Comparison of ENCODE assay signal across 33 cellular contexts in the genomic region with DNA sequence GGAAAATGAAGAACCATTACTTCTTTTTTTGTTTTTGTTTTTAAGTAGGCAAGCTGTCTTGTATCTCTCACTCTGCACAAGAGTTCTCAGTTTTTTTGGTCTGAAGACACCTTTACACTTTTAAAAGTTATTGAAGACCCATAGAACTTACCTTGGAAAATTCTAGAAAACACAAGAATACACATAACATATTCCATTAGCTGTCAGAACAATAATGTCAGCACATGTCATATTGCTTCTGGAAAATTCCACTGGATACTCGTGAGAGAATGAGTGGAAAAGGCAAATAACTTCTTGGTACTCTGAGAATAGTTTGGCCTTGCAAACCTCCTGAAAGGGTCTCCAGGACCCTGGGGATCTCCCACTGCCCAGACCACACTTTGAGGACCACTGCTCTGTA.
"Had no signal": no experiment of that assay in that cellular context is flagged by ENCODE, and none has a peak within 500 bp of the region (broad histone marks: within the 10 kb centered on the region; RNA-seq: fewer than 3 reads in every experiment).

No MANE protein-coding gene starts in this region.

- H3K4me3 ChIP-seq: adrenal gland, body of pancreas, colonic mucosa, esophagus squamous epithelium, gastroesophageal sphincter, heart right ventricle, hepatocyte had no signal

- H3K9me3 Mint-ChIP-seq: activated B cell treated with CpG ODN at 0.5 μM for 24 hours; activated CD4-positive, alpha-beta memory T cell treated with anti-CD3 and anti-CD28 coated beads for 36 hours; activated CD4-positive, alpha-beta T cell treated with anti-CD3 and anti-CD28 coated beads, Interleukin-2, amount 10 ng/mL, durations not matched to agents 24 days and 14 days; activated naive CD4-positive, alpha-beta T cell treated with anti-CD3 and anti-CD28 coated beads for 36 hours; activated naive CD4-positive, alpha-beta T cell treated with anti-CD3 and anti-CD28 coated beads, Interleukin-2, amount 50 U/mL, for 24 hours; activated naive CD8-positive, alpha-beta T cell treated with anti-CD3 and anti-CD28 coated beads for 36 hours; activated naive CD8-positive, alpha-beta T cell treated with anti-CD3 and anti-CD28 coated beads, Interleukin-2, amount 50 U/mL, for 24 hours; activated T-helper 17 cell treated with anti-CD3 and anti-CD28 coated beads, Interleukin-2, amount 50 U/mL, for 72 hours; T-helper 2 cell treated with Interferon-gamma antibody and Interleukin-4, amounts not matched to agents 5 μg/mL and 100 μg/mL, for 36 hours had no signal

- H3K4me3 Mint-ChIP-seq: activated B cell treated with CpG ODN at 0.5 μM for 24 hours; activated CD4-positive, alpha-beta memory T cell treated with anti-CD3 and anti-CD28 coated beads for 36 hours; activated CD4-positive, alpha-beta T cell treated with anti-CD3 and anti-CD28 coated beads, Interleukin-2, amount 10 ng/mL, durations not matched to agents 24 days and 14 days; activated CD8-positive, alpha-beta memory T cell treated with anti-CD3 and anti-CD28 coated beads, Interleukin-2, amount 10 ng/mL, durations not matched to agents 7 days and 5 days; activated CD8-positive, alpha-beta T cell treated with anti-CD3 and anti-CD28 coated beads, Interleukin-2, amount 10 ng/mL, durations not matched to agents 7 days and 5 days; activated naive CD4-positive, alpha-beta T cell treated with anti-CD3 and anti-CD28 coated beads for 36 hours; activated naive CD4-positive, alpha-beta T cell treated with anti-CD3 and anti-CD28 coated beads, Interleukin-2, amount 50 U/mL, for 24 hours; activated naive CD8-positive, alpha-beta T cell treated with anti-CD3 and anti-CD28 coated beads for 36 hours; activated naive CD8-positive, alpha-beta T cell treated with anti-CD3 and anti-CD28 coated beads, Interleukin-2, amount 50 U/mL, for 24 hours; activated T-helper 17 cell treated with anti-CD3 and anti-CD28 coated beads, Interleukin-2, amount 50 U/mL, for 72 hours; T-helper 17 cell; T-helper 2 cell treated with Interferon-gamma antibody and Interleukin-4, amounts not matched to agents 5 μg/mL and 100 μg/mL, for 36 hours had no signal

- FAIRE-seq: endometrium, endothelial cell of umbilical vein had no signal

- H3K27ac Mint-ChIP-seq: activated B cell treated with CpG ODN at 0.5 μM for 24 hours; activated CD4-positive, alpha-beta memory T cell treated with anti-CD3 and anti-CD28 coated beads for 36 hours; activated CD4-positive, alpha-beta T cell treated with anti-CD3 and anti-CD28 coated beads, Interleukin-2, amount 10 ng/mL, durations not matched to agents 24 days and 14 days; activated CD8-positive, alpha-beta memory T cell treated with anti-CD3 and anti-CD28 coated beads, Interleukin-2, amount 10 ng/mL, durations not matched to agents 7 days and 5 days; activated CD8-positive, alpha-beta T cell treated with anti-CD3 and anti-CD28 coated beads, Interleukin-2, amount 10 ng/mL, durations not matched to agents 7 days and 5 days; activated naive CD4-positive, alpha-beta T cell treated with anti-CD3 and anti-CD28 coated beads for 36 hours; activated naive CD8-positive, alpha-beta T cell treated with anti-CD3 and anti-CD28 coated beads for 36 hours; T-helper 17 cell; T-helper 2 cell treated with Interferon-gamma antibody and Interleukin-4, amounts not matched to agents 5 μg/mL and 100 μg/mL, for 36 hours had no signal

- H3K36me3 ChIP-seq: adrenal gland, colonic mucosa, gastroesophageal sphincter had no signal

- H3K4me2 ChIP-seq: hepatocyte had no signal

- H3K27me3 Mint-ChIP-seq: activated B cell treated with CpG ODN at 0.5 μM for 24 hours; activated CD4-positive, alpha-beta memory T cell treated with anti-CD3 and anti-CD28 coated beads for 36 hours; activated CD4-positive, alpha-beta T cell treated with anti-CD3 and anti-CD28 coated beads, Interleukin-2, amount 10 ng/mL, durations not matched to agents 24 days and 14 days; activated CD8-positive, alpha-beta memory T cell treated with anti-CD3 and anti-CD28 coated beads, Interleukin-2, amount 10 ng/mL, durations not matched to agents 7 days and 5 days; activated naive CD4-positive, alpha-beta T cell treated with anti-CD3 and anti-CD28 coated beads, Interleukin-2, amount 50 U/mL, for 24 hours; activated naive CD8-positive, alpha-beta T cell treated with anti-CD3 and anti-CD28 coated beads for 36 hours; activated naive CD8-positive, alpha-beta T cell treated with anti-CD3 and anti-CD28 coated beads, Interleukin-2, amount 50 U/mL, for 24 hours; activated T-helper 17 cell treated with anti-CD3 and anti-CD28 coated beads, Interleukin-2, amount 50 U/mL, for 72 hours; T-helper 17 cell had no signal

- H3K4me1 ChIP-seq: colonic mucosa had no signal

- DNase-seq: activated B cell treated with CpG ODN at 0.5 μM for 24 hours; activated CD4-positive, alpha-beta memory T cell treated with anti-CD3 and anti-CD28 coated beads for 36 hours; activated CD4-positive, alpha-beta T cell treated with anti-CD3 and anti-CD28 coated beads, Interleukin-2, amount 10 ng/mL, durations not matched to agents 24 days and 14 days; activated CD8-positive, alpha-beta memory T cell treated with anti-CD3 and anti-CD28 coated beads, Interleukin-2, amount 10 ng/mL, durations not matched to agents 7 days and 5 days; activated CD8-positive, alpha-beta memory T cell treated with anti-CD3 and anti-CD28 coated beads, Interleukin-2, amount 50 U/mL, for 4 hours; activated CD8-positive, alpha-beta T cell treated with anti-CD3 and anti-CD28 coated beads, Interleukin-2, amount 10 ng/mL, durations not matched to agents 7 days and 5 days; activated effector memory CD4-positive, alpha-beta T cell treated with Interleukin-2 at 50 U/mL for 16 hours; activated naive CD4-positive, alpha-beta T cell treated with anti-CD3 and anti-CD28 coated beads for 36 hours; activated naive CD8-positive, alpha-beta T cell treated with anti-CD3 and anti-CD28 coated beads for 36 hours; activated naive CD8-positive, alpha-beta T cell treated with anti-CD3 and anti-CD28 coated beads, Interleukin-2, amount 50 U/mL, for 24 hours; activated T-cell treated with anti-CD3 and anti-CD28 coated beads, Interleukin-2, amount 50 U/mL, for 1 hour; adrenal gland; amygdala; aorta; body of pancreas; caudate nucleus; cerebellar nuclear complex; colonic mucosa; effector CD8-positive, alpha-beta T cell; esophagus squamous epithelium; foreskin melanocyte; heart right ventricle; T-helper 1 cell; T-helper 17 cell had no signal

- H3K9me3 ChIP-seq: adrenal gland, body of pancreas, colonic mucosa, esophagus squamous epithelium, gastroesophageal sphincter, heart right ventricle had no signal

- ATAC-seq: activated CD4-positive, CD25-positive, alpha-beta regulatory T cell treated with anti-CD3 and anti-CD28 coated beads, Interleukin-2, amount 50 U/mL, for 24 hours; activated CD8-positive, alpha-beta memory T cell treated with anti-CD3 and anti-CD28 coated beads, Interleukin-2, amount 10 ng/mL, durations not matched to agents 7 days and 5 days; activated CD8-positive, alpha-beta T cell treated with anti-CD3 and anti-CD28 coated beads, Interleukin-2, amount 10 ng/mL, durations not matched to agents 7 days and 5 days; activated naive CD8-positive, alpha-beta T cell treated with anti-CD3 and anti-CD28 coated beads, Interleukin-2, amount 50 U/mL, for 24 hours; activated T-helper 17 cell treated with anti-CD3 and anti-CD28 coated beads, Interleukin-2, amount 50 U/mL, for 72 hours; body of pancreas; gastroesophageal sphincter; heart right ventricle; T-helper 17 cell had no signal

- H2AFZ ChIP-seq: hepatocyte had no signal

- H3K27ac ChIP-seq: adrenal gland, body of pancreas, colonic mucosa, epithelial cell of prostate, esophagus squamous epithelium, gastroesophageal sphincter, heart right ventricle, hepatocyte had no signal

- H3K27me3 ChIP-seq: adrenal gland, body of pancreas, colonic mucosa, esophagus squamous epithelium, gastroesophageal sphincter, heart right ventricle, hepatocyte had no signal
